13 cellular contexts compared by ENCODE assay signal in genomic region chr15:68787609-68788264, GRCh38. TPM values are rescaled to one million over a fixed set of nuclear protein-coding genes. Genes with fewer than 3 reads are reported as not detected.
DNase-seq lines count a peak whose midpoint lies in the region; ATAC-seq and TF ChIP-seq lines count a peak whose summit lies in the region.
"Had no signal": no experiment of that assay in that cellular context is flagged by ENCODE, and none has a peak within 500 bp of the region (broad histone marks: within the 10 kb centered on the region; RNA-seq: fewer than 3 reads in every experiment).

No MANE protein-coding gene starts in this region.

- 71% methylated on average over 17 of the region's 17 CpGs for WGBS in urinary bladder

- intact Hi-C loops in left cardiac atrium (cut with DNase I) = loop anchor here in 1 of 2 donors (5.0 kb wide), 1 partner anchor 40 kb away; no protein-coding TSS in a partner anchor
- intact Hi-C loops in natural killer cell (cut with micrococcal nuclease) = no loop called here

- H3K27ac Mint-ChIP-seq in effector memory CD8-positive, alpha-beta T cell = peak overlapping the region; percentile 44 to 97
- H3K27ac Mint-ChIP-seq in natural killer cell = peak overlapping the region; percentile 92 to 100

- H3K4me1 ChIP-seq in cardiac muscle cell (ENCODE audit: low read depth) (peaks cover 35% of the 10 kb centered on the region), urinary bladder (ENCODE audit: insufficient read depth) (peaks cover 2% of the 10 kb centered on the region)

- H3K9me3 ChIP-seq in cardiac muscle cell (ENCODE audit: low read depth) = no peaks in the 10 kb centered on the region

- no peak for DNase-seq in cardiac muscle cell (ENCODE audit: low read depth in 1 of 2, low spot score in 1 of 2)
- DNase-seq in left cardiac atrium = no peak
- no peak for DNase-seq in effector memory CD8-positive, alpha-beta T cell
- DNase-seq in natural killer cell = no peak
- DNase-seq in SIG-M5 treated with dmso at 0.1 percent for 504 hours (lab: John Stamatoyannopoulos, UW; ENCODE audit: unreplicated experiment) = no peak
- no peak for DNase-seq in glomerular visceral epithelial cell (ENCODE audit: extremely low spot score)
- DNase-seq in GM03348 (ENCODE audit: low spot score) = no peak
- DNase-seq: activated gamma-delta T cell treated with Interleukin-2 at 50 U/mL for 16 hours, DMS79, NCI-H2171 had no signal

- H3K4me3 ChIP-seq in cardiac muscle cell = no peak overlapping the region
- no peak overlapping the region for H3K4me3 ChIP-seq in urinary bladder (ENCODE audit: low read depth, low read length)
- H3K4me3 ChIP-seq: skin epidermis had no signal

- no peaks in the 10 kb centered on the region for H3K9me3 Mint-ChIP-seq in effector memory CD8-positive, alpha-beta T cell
- no peaks in the 10 kb centered on the region for H3K9me3 Mint-ChIP-seq in natural killer cell

- H3K4me1 Mint-ChIP-seq in effector memory CD8-positive, alpha-beta T cell (ENCODE audit: low read depth in 2 of 2) = peaks cover 39 to 42% of the 10 kb centered on the region in 2 donors
- H3K4me1 Mint-ChIP-seq in natural killer cell = peaks cover 71 to 82% of the 10 kb centered on the region in 2 donors

- H3K27me3 Mint-ChIP-seq in effector memory CD8-positive, alpha-beta T cell = no peaks in the 10 kb centered on the region
- no peaks in the 10 kb centered on the region for H3K27me3 Mint-ChIP-seq in natural killer cell (ENCODE audit: low read depth in 2 of 2)

- peaks cover 56% of the 10 kb centered on the region for H3K36me3 Mint-ChIP-seq in effector memory CD8-positive, alpha-beta T cell (ENCODE audit: insufficient read depth)
- no peaks in the 10 kb centered on the region for H3K36me3 Mint-ChIP-seq in natural killer cell

- ATAC-seq in left cardiac atrium (no peak), natural killer cell (no peak)
- no peak for ATAC-seq in effector memory CD8-positive, alpha-beta T cell (replicated peaks)

- no peak overlapping the region for H3K4me3 Mint-ChIP-seq in effector memory CD8-positive, alpha-beta T cell
- no peak overlapping the region for H3K4me3 Mint-ChIP-seq in natural killer cell

- no peaks in the 10 kb centered on the region for H3K27me3 ChIP-seq in cardiac muscle cell

- peaks cover 32% of the 10 kb centered on the region for H3K36me3 ChIP-seq in cardiac muscle cell
- H3K36me3 ChIP-seq in urinary bladder (ENCODE audit: insufficient read depth) = no peaks in the 10 kb centered on the region

- H3K27ac ChIP-seq in cardiac muscle cell (peak overlapping the region; percentile 28), urinary bladder (ENCODE audit: low read depth) (peak overlapping the region; percentile 12)
- H3K27ac ChIP-seq: HL-60 had no signal

- TF ChIP-seq CTCF in cardiac muscle cell (IDR thresholded peaks at IDR 0.05; ENCODE audit: low read depth, low read length) = no peak
- no peak for TF ChIP-seq CTCF in natural killer cell (IDR thresholded peaks at IDR 0.05)

RNA-seq across cellular contexts. Expression of gene ANP32A, which starts 33.0 kb away (rescaled TPM):
- total RNA-seq in cardiac muscle cell (140 and 144 TPM in 2 replicates), left cardiac atrium (100 to 1,000 TPM; 106 to 118 TPM), natural killer cell (100 to 1,000 TPM; 133 to 150 (median 148) TPM), urinary bladder (56.3 TPM)
- polyA plus RNA-seq in cardiac muscle cell (278 and 318 TPM in 2 replicates), urinary bladder (80.1 TPM)
